ENCODE assay signal across 14 cellular contexts in the genomic region with DNA sequence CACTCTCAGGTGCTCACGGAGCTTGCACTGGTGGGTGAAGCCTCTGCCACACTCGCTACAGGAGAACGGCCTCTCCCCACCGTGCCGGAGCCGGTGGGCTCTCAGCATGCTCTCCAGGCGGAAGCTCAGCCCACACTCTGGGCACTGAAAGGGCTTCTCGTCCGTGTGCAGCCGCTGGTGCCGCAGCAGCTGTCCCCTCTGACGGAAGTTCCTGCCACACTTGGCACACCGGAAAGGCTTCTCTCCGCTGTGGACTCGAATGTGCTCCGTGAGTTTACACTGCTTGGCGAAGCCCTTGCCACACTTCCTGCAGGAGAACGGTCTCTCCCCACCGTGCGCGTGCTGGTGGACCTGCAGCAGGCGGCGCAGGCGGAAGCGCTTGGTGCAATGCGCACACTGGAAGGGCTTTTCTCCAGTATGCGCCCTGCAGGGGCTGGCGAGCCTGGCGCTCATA. TPM values are rescaled to one million over a fixed set of nuclear protein-coding genes. Genes with fewer than 3 reads are reported as not detected.
DNase-seq lines count a peak whose midpoint lies in the region; ATAC-seq and TF ChIP-seq lines count a peak whose summit lies in the region.
"Had no signal": no experiment of that assay in that cellular context is flagged by ENCODE, and none has a peak within 500 bp of the region (broad histone marks: within the 10 kb centered on the region; RNA-seq: fewer than 3 reads in every experiment).

No MANE protein-coding gene starts in this region.

- H3K4me3 ChIP-seq in HUES48 (ENCODE audit: low read depth, low read length) (no peak overlapping the region), left ventricle myocardium inferior (peak overlapping the region; percentile 11), testis (peak overlapping the region; percentile 54 to 62)
- H3K4me3 ChIP-seq: GM12878, suprapubic skin had no signal

- no peaks in the 10 kb centered on the region for H3K9me3 ChIP-seq in HUES48 (ENCODE audit: control insufficient read depth, insufficient read depth, low read length)
- no peaks in the 10 kb centered on the region for H3K9me3 ChIP-seq in left ventricle myocardium inferior (replicated peaks)
- no peaks in the 10 kb centered on the region for H3K9me3 ChIP-seq in testis
- H3K9me3 ChIP-seq: suprapubic skin had no signal

- intact Hi-C loops in left ventricle myocardium inferior (cut with micrococcal nuclease) (no loop called here), testis (cut with DNase I; ENCODE audit: low total_unique reads) (no loop called here)

- DNase-seq in left ventricle myocardium inferior (no peak), testis (no peak), RKO (ENCODE audit: low spot score) (no peak), OCI-M2 (lab: John Stamatoyannopoulos, UW; ENCODE audit: unreplicated experiment) (no peak), HT-29 (ENCODE audit: low spot score) (no peak)
- DNase-seq: cortex of kidney, KBM-7, NCI-H146, NCI-H69, SW 1271 had no signal

- 72% methylated on average over 13 to 27 of the region's 29 CpGs for WGBS in testis, 2 donors

- TF ChIP-seq CTCF in left ventricle myocardium inferior (IDR thresholded peaks at IDR 0.05; ENCODE audit: borderline replicate concordance): no peak
- TF ChIP-seq CTCF in testis (IDR thresholded peaks at IDR 0.05): no peak

- H3K27me3 ChIP-seq in HUES48 (ENCODE audit: control insufficient read depth, insufficient read depth, low read length) (no peaks in the 10 kb centered on the region), left ventricle myocardium inferior (ENCODE audit: low read depth) (no peaks in the 10 kb centered on the region), testis (no peaks in the 10 kb centered on the region)
- H3K27me3 ChIP-seq: suprapubic skin had no signal

- ATAC-seq in GM18907 (IDR thresholded peaks at IDR 0.05; ENCODE audit: unreplicated experiment): peak; percentile 16
- ATAC-seq: GM12878 had no signal

- H3K27ac ChIP-seq in HUES48 (ENCODE audit: low read depth, low read length) (no peak overlapping the region), left ventricle myocardium inferior (replicated peaks) (peak overlapping the region; percentile 72), testis (no peak overlapping the region)
- H3K27ac ChIP-seq: suprapubic skin had no signal

- no peak for TF ChIP-seq POLR2A in testis (IDR thresholded peaks at IDR 0.05)

- H3K4me1 ChIP-seq in HUES48 (ENCODE audit: control insufficient read depth, insufficient read depth, low read length) (no peaks in the 10 kb centered on the region), left ventricle myocardium inferior (peaks cover 7% of the 10 kb centered on the region), testis (peaks cover 1% of the 10 kb centered on the region)

- H3K9ac ChIP-seq in HUES48 (ENCODE audit: low read depth, low read length): peak overlapping the region; percentile 20; the same call in 1 of the 2 replicates

- peaks cover 54% of the 10 kb centered on the region for H3K36me3 ChIP-seq in HUES48 (ENCODE audit: control insufficient read depth, insufficient read depth, low read length)
- H3K36me3 ChIP-seq in left ventricle myocardium inferior: peaks cover 46% of the 10 kb centered on the region
- H3K36me3 ChIP-seq in testis (ENCODE audit: low read depth, missing control alignments): no peaks in the 10 kb centered on the region

RNA-seq across cellular contexts. Expression of a gene that starts 19.3 kb away (rescaled TPM):
- total RNA-seq in left ventricle myocardium inferior (2.4 TPM), testis (1 to 10 TPM; 8.3 to 8.8 TPM)
- 2.6 TPM for polyA plus RNA-seq in testis (ENCODE audit: insufficient read depth, low read depth, low replicate concordance)
- total RNA-seq in HT-29 (2014; rRNA removed; shearing (Covaris generic)): 9.3 and 10.4 TPM in 2 replicates

RNA-seq across cellular contexts. Expression of a gene that starts 42.9 kb away (rescaled TPM):
- total RNA-seq in left ventricle myocardium inferior: 32.3 TPM
- total RNA-seq in testis: 10 to 100 TPM; 59.3 to 86.5 TPM
- polyA plus RNA-seq in testis (ENCODE audit: insufficient read depth, low read depth, low replicate concordance): 67.1 TPM
- 327 and 331 TPM in 2 replicates for total RNA-seq in HT-29 (2014; rRNA removed; shearing (Covaris generic))

RNA-seq across cellular contexts. Expression of a gene that starts 54.9 kb away (rescaled TPM):
- 0.58 TPM for total RNA-seq in left ventricle myocardium inferior
- total RNA-seq in testis: 1 to 10 TPM; 3.0 to 4.3 TPM
- polyA plus RNA-seq in testis (ENCODE audit: insufficient read depth, low read depth, low replicate concordance): 3.4 TPM
- 0.39 and 1.2 TPM in 2 replicates for total RNA-seq in HT-29 (2014; rRNA removed; shearing (Covaris generic))
